In the genomic region with DNA sequence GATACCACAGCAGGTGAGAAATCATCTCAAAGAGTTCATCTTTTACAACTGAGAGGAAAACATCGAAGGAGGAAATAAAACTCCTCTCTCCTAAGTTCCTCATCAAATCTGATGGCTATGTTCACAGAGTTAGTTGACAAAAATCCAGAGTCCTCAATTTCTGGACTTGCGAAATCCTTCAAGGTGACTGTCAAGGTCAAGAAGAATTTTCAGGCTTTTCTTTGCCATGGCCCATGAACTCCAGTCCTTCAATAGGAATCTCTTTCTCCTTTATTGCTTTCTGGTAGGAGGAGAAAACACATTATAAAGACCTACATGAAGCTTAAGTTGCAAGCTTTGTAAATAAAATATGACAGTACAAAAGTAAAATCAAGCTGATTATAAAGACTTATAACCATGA, we compare ENCODE assay signal across 14 cellular contexts. TPM values are rescaled to one million over a fixed set of nuclear protein-coding genes. Genes with fewer than 3 reads are reported as not detected.
A peak's percentile ranks its signal among the peaks of the same experiment; 100 is the strongest.
DNase-seq lines count a peak whose midpoint lies in the region; ATAC-seq and TF ChIP-seq lines count a peak whose summit lies in the region.
"Had no signal": no experiment of that assay in that cellular context is flagged by ENCODE, and none has a peak within 500 bp of the region (broad histone marks: within the 10 kb centered on the region; RNA-seq: fewer than 3 reads in every experiment).

No MANE protein-coding gene starts in this region.

- peak overlapping the region in 2 of 3 donors; percentile 100 for H3K27ac Mint-ChIP-seq in CD4-positive, CD25-positive, alpha-beta regulatory T cell
- H3K27ac Mint-ChIP-seq in H9 = no peak overlapping the region
- peak overlapping the region; percentile 97 for H3K27ac Mint-ChIP-seq in activated CD8-positive, alpha-beta T cell treated with anti-CD3 and anti-CD28 coated beads for 36 hours

- H3K36me3 Mint-ChIP-seq in CD4-positive, CD25-positive, alpha-beta regulatory T cell = peaks cover 12% of the 10 kb centered on the region
- H3K36me3 Mint-ChIP-seq in H9 (ENCODE audit: insufficient read depth in 1 of 3, low read depth in 3 of 3) = peaks cover 29 to 70% (median 57%) of the 10 kb centered on the region in 3 experiments; a peak in 6 of 7 replicates
- peaks cover 48% of the 10 kb centered on the region for H3K36me3 Mint-ChIP-seq in activated CD8-positive, alpha-beta T cell treated with anti-CD3 and anti-CD28 coated beads for 36 hours (ENCODE audit: low read depth)

- WGBS in H9 (ENCODE audit: extremely low coverage, insufficient read length, low lambda C conversion rate) = no CpG with 5 or more reads among the region's 2 CpGs
- WGBS in mesenchymal stem cell = 95% methylated on average over 2 of the region's 2 CpGs

- H3K9me3 Mint-ChIP-seq in CD4-positive, CD25-positive, alpha-beta regulatory T cell = no peaks in the 10 kb centered on the region
- H3K9me3 Mint-ChIP-seq in H9 = peaks cover 0 to 5% of the 10 kb centered on the region in 2 experiments; a peak in 2 of 5 replicates
- H3K9me3 Mint-ChIP-seq in activated CD8-positive, alpha-beta T cell treated with anti-CD3 and anti-CD28 coated beads for 36 hours = no peaks in the 10 kb centered on the region

- no peak overlapping the region for H3K23ac ChIP-seq in H9 (ENCODE audit: insufficient read length, low read depth, low read length)
- H3K23ac ChIP-seq in mesenchymal stem cell (ENCODE audit: low read length in 2 of 2) = no peak overlapping the region

- H3K27me3 Mint-ChIP-seq in CD4-positive, CD25-positive, alpha-beta regulatory T cell = no peaks in the 10 kb centered on the region
- no peaks in the 10 kb centered on the region; the same call in 1 of the 2 replicates for H3K27me3 Mint-ChIP-seq in H9 (ENCODE audit: low read depth)
- no peaks in the 10 kb centered on the region for H3K27me3 Mint-ChIP-seq in activated CD8-positive, alpha-beta T cell treated with anti-CD3 and anti-CD28 coated beads for 36 hours

- H3K36me3 ChIP-seq in CD4-positive, CD25-positive, alpha-beta regulatory T cell (ENCODE audit: control insufficient read depth, insufficient read depth, low read length) = peaks cover 33% of the 10 kb centered on the region
- H3K36me3 ChIP-seq in mesenchymal stem cell (ENCODE audit: control insufficient read depth in 1 of 2, insufficient read depth in 2 of 2, low read depth in 1 of 2, low read length in 2 of 2) (peaks cover 21 to 52% of the 10 kb centered on the region in 2 experiments), gastrocnemius medialis (peaks cover 0 to 46% of the 10 kb centered on the region in 2 donors)

- H3K4me1 Mint-ChIP-seq in CD4-positive, CD25-positive, alpha-beta regulatory T cell = peaks cover 12 to 47% (median 29%) of the 10 kb centered on the region in 4 donors
- H3K4me1 Mint-ChIP-seq in H9 = peaks cover 12 to 20% of the 10 kb centered on the region in 2 experiments
- H3K4me1 Mint-ChIP-seq in activated CD8-positive, alpha-beta T cell treated with anti-CD3 and anti-CD28 coated beads for 36 hours (ENCODE audit: low read depth) = peaks cover 47% of the 10 kb centered on the region

- H3K4me2 ChIP-seq in H9 (ENCODE audit: insufficient read depth, insufficient read length, low read length) (peak overlapping the region; percentile 94), mesenchymal stem cell (ENCODE audit: low read length, poor library complexity, severe bottlenecking) (no peak overlapping the region)

- H2AK5ac ChIP-seq in H9 (ENCODE audit: insufficient read length, low read length) (no peak overlapping the region), mesenchymal stem cell (ENCODE audit: low read length, severe bottlenecking) (no peak overlapping the region)

- peaks cover 14% of the 10 kb centered on the region; the same call in 1 of the 2 replicates for H3K79me2 ChIP-seq in H9 (ENCODE audit: insufficient read depth, low read length)

- H3K18ac ChIP-seq in H9 (ENCODE audit: insufficient read length, low read depth, low read length) (no peak overlapping the region), mesenchymal stem cell (ENCODE audit: low read depth in 1 of 2, low read length in 2 of 2) (no peak overlapping the region)

- CTCF ChIA-PET in activated CD8-positive, alpha-beta T cell treated with anti-CD3 and anti-CD28 coated beads for 36 hours (lab: Charles Lee) = interaction anchor here (1.2 to 1.6 kb wide), 4 partner anchors 22 to 87 kb away, joined by 4 to 9 read pairs (median 6); partner anchors contain the start of gene SRSF9

- H2BK20ac ChIP-seq in H9 (ENCODE audit: low read depth, low read length, poor library complexity, severe bottlenecking) = no peak overlapping the region

- intact Hi-C loops in activated CD8-positive, alpha-beta T cell treated with anti-CD3 and anti-CD28 coated beads for 36 hours (cut with micrococcal nuclease) = no loop called here
- intact Hi-C loops in gastrocnemius medialis (cut with DNase I; ENCODE audit: low total_unique reads) = loop anchor here (10.0 kb wide), 1 partner anchor 200 kb away; the partner anchor contains the start of gene CABP1

- TF ChIP-seq POLR2A in gastrocnemius medialis (IDR thresholded peaks at IDR 0.05) = no peak

- no peak overlapping the region for H2BK15ac ChIP-seq in H9 (ENCODE audit: low read depth, low read length)
- no peak overlapping the region for H2BK15ac ChIP-seq in mesenchymal stem cell (ENCODE audit: low read depth, poor library complexity, severe bottlenecking)

- no peaks in the 10 kb centered on the region for H3K9me3 ChIP-seq in CD4-positive, CD25-positive, alpha-beta regulatory T cell (ENCODE audit: control insufficient read depth in 2 of 2, low read length in 2 of 2)
- no peaks in the 10 kb centered on the region for H3K9me3 ChIP-seq in H9 (ENCODE audit: control insufficient read depth, low read depth, low read length)
- no peaks in the 10 kb centered on the region for H3K9me3 ChIP-seq in mesenchymal stem cell (ENCODE audit: control insufficient read depth, low read length)
- no peaks in the 10 kb centered on the region for H3K9me3 ChIP-seq in gastrocnemius medialis
- H3K9me3 ChIP-seq: testis had no signal

- H2BK12ac ChIP-seq in H9 (ENCODE audit: insufficient read length, low read depth, low read length) = no peak overlapping the region
- H2BK12ac ChIP-seq in mesenchymal stem cell (ENCODE audit: low read length in 2 of 2) = no peak overlapping the region

- peaks cover 6% of the 10 kb centered on the region for H3K23me2 ChIP-seq in H9 (ENCODE audit: insufficient read length, low read depth, low read length, poor library complexity, severe bottlenecking)

- no peak overlapping the region for H3T11ph ChIP-seq in H9 (ENCODE audit: low read length)

- peak overlapping the region; percentile 95 to 99 (median 98) for H3K4me3 Mint-ChIP-seq in CD4-positive, CD25-positive, alpha-beta regulatory T cell
- H3K4me3 Mint-ChIP-seq in H9 = peak overlapping the region; percentile 98 to 99
- peak overlapping the region; percentile 94 for H3K4me3 Mint-ChIP-seq in activated CD8-positive, alpha-beta T cell treated with anti-CD3 and anti-CD28 coated beads for 36 hours

- no peak overlapping the region for H3K14ac ChIP-seq in H9 (ENCODE audit: insufficient read depth, low read length)
- H3K14ac ChIP-seq in mesenchymal stem cell (ENCODE audit: low read length in 2 of 2) = no peak overlapping the region

- H3K27me3 ChIP-seq in CD4-positive, CD25-positive, alpha-beta regulatory T cell (ENCODE audit: control insufficient read depth, insufficient read depth, low read length) = no peaks in the 10 kb centered on the region
- H3K27me3 ChIP-seq in H9 (ENCODE audit: insufficient read depth, low read length) (no peaks in the 10 kb centered on the region), mesenchymal stem cell (ENCODE audit: control insufficient read depth in 1 of 2, insufficient read depth in 1 of 2, low read length in 2 of 2) (no peaks in the 10 kb centered on the region), gastrocnemius medialis (no peaks in the 10 kb centered on the region)
- H3K27me3 ChIP-seq: testis had no signal

- in situ Hi-C loops in gastrocnemius medialis (cut with MboI; ENCODE audit: low sequenced_read_pairs in 4 of 4) = no loop called here

- no peak overlapping the region for H4K8ac ChIP-seq in H9 (replicated peaks; ENCODE audit: insufficient read length, low read depth, low read length)
- no peak overlapping the region for H4K8ac ChIP-seq in mesenchymal stem cell (ENCODE audit: low read length)

- H3K79me1 ChIP-seq in H9 (ENCODE audit: insufficient read depth, low read depth, low read length, poor library complexity, severe bottlenecking) = peaks cover 8% of the 10 kb centered on the region
- H3K79me1 ChIP-seq in mesenchymal stem cell (replicated peaks; ENCODE audit: low read length, poor library complexity, severe bottlenecking) = peaks cover 4% of the 10 kb centered on the region

- no peak for ATAC-seq in CD4-positive, CD25-positive, alpha-beta regulatory T cell (ENCODE audit: low read depth in 2 of 2)
- ATAC-seq in activated CD8-positive, alpha-beta T cell treated with anti-CD3 and anti-CD28 coated beads for 36 hours = no peak
- ATAC-seq in GM21619 (IDR thresholded peaks at IDR 0.05; ENCODE audit: unreplicated experiment) (no peak), omental fat pad (ENCODE audit: low FRiP score) (no peak), gastrocnemius medialis (no peak)
- ATAC-seq: activated CD4-positive, CD25-positive, alpha-beta regulatory T cell treated with anti-CD3 and anti-CD28 coated beads, Interleukin-2, amount 50 U/mL, for 24 hours had no signal

- H2BK120ac ChIP-seq in H9 (ENCODE audit: low read depth, low read length, poor library complexity, severe bottlenecking) (no peak overlapping the region), mesenchymal stem cell (ENCODE audit: low read depth, low read length) (no peak overlapping the region)

- H3K4me3 ChIP-seq in CD4-positive, CD25-positive, alpha-beta regulatory T cell (ENCODE audit: low read depth, low read length) = no peak overlapping the region
- H3K4me3 ChIP-seq in mesenchymal stem cell (ENCODE audit: insufficient read depth in 1 of 2, low read depth in 1 of 2, low read length in 2 of 2) = peak overlapping the region in 1 of 2 experiments; percentile 100
- H3K4me3 ChIP-seq in gastrocnemius medialis = no peak overlapping the region
- H3K4me3 ChIP-seq: testis had no signal

- no peak for DNase-seq in CD4-positive, CD25-positive, alpha-beta regulatory T cell
- no peak for DNase-seq in H9
- DNase-seq in activated CD8-positive, alpha-beta T cell treated with anti-CD3 and anti-CD28 coated beads for 36 hours = no peak
- no peak for DNase-seq in mesenchymal stem cell
- DNase-seq in NCI-H526 (lab: John Stamatoyannopoulos, UW) = no peak
- no peak for DNase-seq in omental fat pad (ENCODE audit: low spot score)
- DNase-seq in gastrocnemius medialis = no peak
- DNase-seq: aorta; NCI-H187 treated with DMSO at 0.1 percent for 48 hours; nucleus accumbens; stimulated activated CD4-positive, alpha-beta T cell treated with anti-CD3 and anti-CD28 coated beads, Interleukin-2, amount 100 ng/mL, for 48 hours; testis had no signal

- H2AFZ ChIP-seq in H9 (ENCODE audit: low read length) = no peak overlapping the region
- no peak overlapping the region for H2AFZ ChIP-seq in mesenchymal stem cell (ENCODE audit: low read depth, low read length)

- no peak overlapping the region for H4K5ac ChIP-seq in H9 (ENCODE audit: insufficient read length, low read depth, low read length)

- TF ChIP-seq CTCF in H9 (conservative IDR thresholded peaks at IDR 0.05) (no peak), omental fat pad (IDR thresholded peaks at IDR 0.05) (no peak), gastrocnemius medialis (IDR thresholded peaks at IDR 0.05 in 4 of 5, conservative IDR thresholded peaks at IDR 0.05 in 1 of 5) (no peak)
- no peak for TF ChIP-seq CTCF in activated CD8-positive, alpha-beta T cell treated with anti-CD3 and anti-CD28 coated beads for 36 hours (IDR thresholded peaks at IDR 0.05)

- H3K4ac ChIP-seq in H9 (ENCODE audit: low read depth, low read length) (no peak overlapping the region), mesenchymal stem cell (ENCODE audit: low read depth in 1 of 2, low read length in 2 of 2) (no peak overlapping the region)

- no peaks in the 10 kb centered on the region for H4K20me1 ChIP-seq in H9 (ENCODE audit: control insufficient read depth, insufficient read depth, insufficient read length)

- H2BK5ac ChIP-seq in H9 (ENCODE audit: insufficient read length, low read length) = no peak overlapping the region
- H2BK5ac ChIP-seq in mesenchymal stem cell (ENCODE audit: low read depth, low read length, poor library complexity, severe bottlenecking) = no peak overlapping the region

- POLR2A ChIA-PET in activated CD8-positive, alpha-beta T cell treated with anti-CD3 and anti-CD28 coated beads for 36 hours (lab: Charles Lee) = interaction anchor here (1.3 to 4.1 kb wide), 3 partner anchors 12 to 153 kb away, joined by 3 to 18 read pairs (median 3); partner anchors contain the start of genes RNU4-1 and RNU4-2

- H3K4me1 ChIP-seq in CD4-positive, CD25-positive, alpha-beta regulatory T cell (ENCODE audit: control insufficient read depth, insufficient read depth, low read length, poor library complexity, severe bottlenecking) = peaks cover 30% of the 10 kb centered on the region
- H3K4me1 ChIP-seq in H9 (ENCODE audit: insufficient read depth, low read length) (no peaks in the 10 kb centered on the region; the same call in 1 of the 2 replicates), mesenchymal stem cell (ENCODE audit: control insufficient read depth, insufficient read depth, low read depth, low read length) (peaks cover 10% of the 10 kb centered on the region), gastrocnemius medialis (peaks cover 22 to 23% of the 10 kb centered on the region in 2 donors)

- H3K9ac ChIP-seq in H9 (ENCODE audit: extremely low read depth, insufficient read length, low read length) (no peak overlapping the region), mesenchymal stem cell (ENCODE audit: low read length) (peak overlapping the region; percentile 99)

- no peak overlapping the region for H3K56ac ChIP-seq in H9 (ENCODE audit: insufficient read length, low read depth, low read length)

- H3K27ac ChIP-seq in CD4-positive, CD25-positive, alpha-beta regulatory T cell (ENCODE audit: insufficient read depth, low read length, poor library complexity, severe bottlenecking) = no peak overlapping the region
- no peak overlapping the region for H3K27ac ChIP-seq in H9 (ENCODE audit: insufficient read length, low read depth, low read length)
- no peak overlapping the region for H3K27ac ChIP-seq in mesenchymal stem cell (ENCODE audit: low read length, poor library complexity, severe bottlenecking)
- peak overlapping the region in 1 of 4 donors; percentile 96 for H3K27ac ChIP-seq in gastrocnemius medialis
- H3K27ac ChIP-seq: testis had no signal

- H4K91ac ChIP-seq in H9 (ENCODE audit: insufficient read length, low read depth, low read length) = no peak overlapping the region
- H4K91ac ChIP-seq in mesenchymal stem cell (ENCODE audit: low read length) = no peak overlapping the region

RNA-seq across cellular contexts. Expression of gene TRIAP1, which starts 1.5 kb away (rescaled TPM):
- total RNA-seq in CD4-positive, CD25-positive, alpha-beta regulatory T cell = 19.2 TPM
- polyA plus RNA-seq in CD4-positive, CD25-positive, alpha-beta regulatory T cell = 10 to 100 TPM; 43.6 to 61.1 (median 47.6) TPM
- 70.4 and 77.9 TPM in 2 replicates for total RNA-seq in H9 (2021)
- total RNA-seq in activated CD8-positive, alpha-beta T cell treated with anti-CD3 and anti-CD28 coated beads for 36 hours = 10 to 100 TPM; 43.1 to 45.1 TPM
- 51.1 TPM for polyA plus RNA-seq in mesenchymal stem cell (2013, experiment 1 of 2)
- polyA plus RNA-seq in mesenchymal stem cell (2013, experiment 2 of 2) = 56.2 TPM
- total RNA-seq in omental fat pad = 10 to 100 TPM; 11.3 to 21.6 (median 16.2) TPM
- total RNA-seq in gastrocnemius medialis = 10 to 100 TPM; 14.4 to 33.7 (median 28.0) TPM

RNA-seq across cellular contexts. Expression of gene GATC, which starts 1.6 kb away (rescaled TPM):
- 30.2 TPM for total RNA-seq in CD4-positive, CD25-positive, alpha-beta regulatory T cell
- 10 to 100 TPM; 13.7 to 19.9 (median 16.9) TPM for polyA plus RNA-seq in CD4-positive, CD25-positive, alpha-beta regulatory T cell
- 25.9 and 38.5 TPM in 2 replicates for total RNA-seq in H9 (2021)
- total RNA-seq in activated CD8-positive, alpha-beta T cell treated with anti-CD3 and anti-CD28 coated beads for 36 hours = 10 to 100 TPM; 32.2 to 39.3 TPM
- polyA plus RNA-seq in mesenchymal stem cell (2013, experiment 1 of 2) = 17.7 TPM
- polyA plus RNA-seq in mesenchymal stem cell (2013, experiment 2 of 2) = 17.6 TPM
- 10 to 100 TPM; 22.8 to 30.7 (median 24.2) TPM for total RNA-seq in omental fat pad
- 10 to 100 TPM; 14.5 to 20.7 (median 18.4) TPM for total RNA-seq in gastrocnemius medialis

RNA-seq across cellular contexts. Expression of gene COX6A1, which starts 6.8 kb away (rescaled TPM):
- 169 TPM for total RNA-seq in CD4-positive, CD25-positive, alpha-beta regulatory T cell
- 1,000 to 10,000 TPM in 2 of 4 donors, 100 to 1,000 TPM in 2; 939 to 1,218 (median 1,022) TPM for polyA plus RNA-seq in CD4-positive, CD25-positive, alpha-beta regulatory T cell
- 415 and 425 TPM in 2 replicates for total RNA-seq in H9 (2021)
- 100 to 1,000 TPM; 396 to 406 TPM for total RNA-seq in activated CD8-positive, alpha-beta T cell treated with anti-CD3 and anti-CD28 coated beads for 36 hours
- polyA plus RNA-seq in mesenchymal stem cell (2013, experiment 1 of 2) = 718 TPM
- 727 TPM for polyA plus RNA-seq in mesenchymal stem cell (2013, experiment 2 of 2)
- 100 to 1,000 TPM; 374 to 751 (median 529) TPM for total RNA-seq in omental fat pad
- 10 to 100 TPM; 46.9 to 90.8 (median 74.3) TPM for total RNA-seq in gastrocnemius medialis

RNA-seq across cellular contexts. Expression of gene SRSF9, which starts 24.9 kb away (rescaled TPM):
- 138 TPM for total RNA-seq in CD4-positive, CD25-positive, alpha-beta regulatory T cell
- polyA plus RNA-seq in CD4-positive, CD25-positive, alpha-beta regulatory T cell = 100 to 1,000 TPM; 167 to 193 (median 191) TPM
- total RNA-seq in H9 (2021) (302 and 306 TPM in 2 replicates), omental fat pad (10 to 100 TPM; 62.3 to 88.7 (median 71.4) TPM), gastrocnemius medialis (10 to 100 TPM; 13.5 to 18.6 (median 16.0) TPM)
- 100 to 1,000 TPM; 225 to 236 TPM for total RNA-seq in activated CD8-positive, alpha-beta T cell treated with anti-CD3 and anti-CD28 coated beads for 36 hours
- polyA plus RNA-seq in mesenchymal stem cell (2013, experiment 1 of 2) = 183 TPM
- polyA plus RNA-seq in mesenchymal stem cell (2013, experiment 2 of 2) = 189 TPM

RNA-seq across cellular contexts. Expression of gene DYNLL1, which starts 51.2 kb away (rescaled TPM):
- total RNA-seq in CD4-positive, CD25-positive, alpha-beta regulatory T cell = 99.0 TPM
- polyA plus RNA-seq in CD4-positive, CD25-positive, alpha-beta regulatory T cell = 100 to 1,000 TPM; 480 to 692 (median 547) TPM
- total RNA-seq in H9 (2021) (618 and 638 TPM in 2 replicates), omental fat pad (100 to 1,000 TPM; 142 to 209 (median 175) TPM), gastrocnemius medialis (10 to 100 TPM; 16.7 to 45.0 (median 32.6) TPM)
- 100 to 1,000 TPM; 126 to 137 TPM for total RNA-seq in activated CD8-positive, alpha-beta T cell treated with anti-CD3 and anti-CD28 coated beads for 36 hours
- polyA plus RNA-seq in mesenchymal stem cell (2013, experiment 1 of 2) = 419 TPM
- 417 TPM for polyA plus RNA-seq in mesenchymal stem cell (2013, experiment 2 of 2)

Comparison
In these comparisons a context has a peak if more than half of its experiments do, and no peak if none do; other contexts are left out.
1. H3K27ac Mint-ChIP-seq: peak in CD4-positive, CD25-positive, alpha-beta regulatory T cell (2 of 3) and activated CD8-positive, alpha-beta T cell treated with anti-CD3 and anti-CD28 coated beads for 36 hours (single experiment); none in H9 (0 of 3).
2. Peak in every context shown above with its lines, with median percentiles within 50 percentile points of each other: H3K4me3 Mint-ChIP-seq.